Comparison of ENCODE assay signal across 27 cellular contexts in genomic region chr11:73405146-73405510, GRCh38.
"Had no signal": no experiment of that assay in that cellular context is flagged by ENCODE, and none has a peak within 500 bp of the region (broad histone marks: within the 10 kb centered on the region; RNA-seq: fewer than 3 reads in every experiment).

No MANE protein-coding gene starts in this region.

- H3K4me3 ChIP-seq: ascending aorta, cardiac muscle cell, K562, Peyer's patch, SJSA1 had no signal

- ATAC-seq: activated CD8-positive, alpha-beta T cell treated with anti-CD3 and anti-CD28 coated beads for 36 hours; activated T-cell treated with anti-CD3 and anti-CD28 coated beads, Interleukin-2, amount 50 U/mL, for 72 hours; activated T-helper 17 cell treated with anti-CD3 and anti-CD28 coated beads, Interleukin-2, amount 50 U/mL, for 72 hours; K562 had no signal

- H3K9me3 ChIP-seq: ascending aorta, Peyer's patch, SJSA1, SK-N-SH had no signal

- H3K4me1 Mint-ChIP-seq: activated CD4-positive, alpha-beta T cell treated with anti-CD3 and anti-CD28 coated beads, Interleukin-2, amount 10 ng/mL, durations not matched to agents 24 days and 14 days; activated T-helper 17 cell treated with anti-CD3 and anti-CD28 coated beads, Interleukin-2, amount 50 U/mL, for 72 hours had no signal

- H3K4me1 ChIP-seq: ascending aorta, Peyer's patch, SJSA1 had no signal

- H3K4me3 Mint-ChIP-seq: activated CD4-positive, alpha-beta T cell treated with anti-CD3 and anti-CD28 coated beads, Interleukin-2, amount 10 ng/mL, durations not matched to agents 24 days and 14 days; activated CD8-positive, alpha-beta T cell treated with anti-CD3 and anti-CD28 coated beads for 36 hours; activated naive CD8-positive, alpha-beta T cell treated with anti-CD3 and anti-CD28 coated beads for 36 hours; activated T-cell treated with anti-CD3 and anti-CD28 coated beads, Interleukin-2, amount 50 U/mL, for 72 hours; activated T-helper 17 cell treated with anti-CD3 and anti-CD28 coated beads, Interleukin-2, amount 50 U/mL, for 72 hours; T-helper 2 cell treated with Interferon-gamma antibody and Interleukin-4, amounts not matched to agents 5 μg/mL and 100 μg/mL, for 36 hours had no signal

- H3K27me3 ChIP-seq: ascending aorta, cardiac muscle cell, Peyer's patch, SJSA1 had no signal

- H3K27ac ChIP-seq: ascending aorta, cardiac muscle cell, Peyer's patch, SJSA1 had no signal

- H3K27me3 Mint-ChIP-seq: activated CD4-positive, alpha-beta T cell treated with anti-CD3 and anti-CD28 coated beads, Interleukin-2, amount 10 ng/mL, durations not matched to agents 24 days and 14 days; activated CD8-positive, alpha-beta T cell treated with anti-CD3 and anti-CD28 coated beads for 36 hours; activated naive CD8-positive, alpha-beta T cell treated with anti-CD3 and anti-CD28 coated beads for 36 hours; activated T-helper 17 cell treated with anti-CD3 and anti-CD28 coated beads, Interleukin-2, amount 50 U/mL, for 72 hours had no signal

- DNase-seq: activated CD4-positive, alpha-beta T cell treated with anti-CD3 and anti-CD28 coated beads, Interleukin-2, amount 10 ng/mL, durations not matched to agents 24 days and 14 days; activated CD8-positive, alpha-beta T cell treated with anti-CD3 and anti-CD28 coated beads for 36 hours; activated effector memory CD4-positive, alpha-beta T cell treated with anti-CD3 and anti-CD28 coated beads, Interleukin-2, amount 50 U/mL, for 16 hours; activated naive CD4-positive, alpha-beta T cell; activated naive CD4-positive, alpha-beta T cell treated with anti-CD3 and anti-CD28 coated beads, Interleukin-2, amount 50 U/mL, for 16 hours; activated naive CD8-positive, alpha-beta T cell treated with anti-CD3 and anti-CD28 coated beads for 36 hours; activated T-cell treated with anti-CD3 and anti-CD28 coated beads, Interleukin-2, amount 50 U/mL, for 1 hour; activated T-cell treated with anti-CD3 and anti-CD28 coated beads, Interleukin-2, amount 50 U/mL, for 72 hours; amniotic stem cell; NCI-H1092 treated with DMSO at 0.1 percent for 48 hours; NCI-H1417; NCI-H146; NCI-H187 treated with DMSO at 0.1 percent for 48 hours; NCI-H2081; NCI-H2171 treated with DMSO at 0.1 percent for 48 hours; NCI-H2227 treated with DMSO at 0.1 percent for 48 hours; NCI-H524 treated with DMSO at 0.1 percent for 48 hours; Peyer's patch; RPMI8226; SHP77 treated with DMSO at 0.1 percent for 48 hours; SK-N-SH had no signal

- H3K27ac Mint-ChIP-seq: activated CD4-positive, alpha-beta T cell treated with anti-CD3 and anti-CD28 coated beads, Interleukin-2, amount 10 ng/mL, durations not matched to agents 24 days and 14 days; activated CD8-positive, alpha-beta T cell treated with anti-CD3 and anti-CD28 coated beads for 36 hours; activated naive CD8-positive, alpha-beta T cell treated with anti-CD3 and anti-CD28 coated beads for 36 hours; activated T-cell treated with anti-CD3 and anti-CD28 coated beads, Interleukin-2, amount 50 U/mL, for 72 hours; activated T-helper 17 cell treated with anti-CD3 and anti-CD28 coated beads, Interleukin-2, amount 50 U/mL, for 72 hours; T-helper 2 cell treated with Interferon-gamma antibody and Interleukin-4, amounts not matched to agents 5 μg/mL and 100 μg/mL, for 36 hours had no signal

- H3K9me2 ChIP-seq: SK-N-SH had no signal

- H3K4me2 ChIP-seq: SK-N-SH had no signal

- H3K9me3 Mint-ChIP-seq: activated CD4-positive, alpha-beta T cell treated with anti-CD3 and anti-CD28 coated beads, Interleukin-2, amount 10 ng/mL, durations not matched to agents 24 days and 14 days; activated CD8-positive, alpha-beta T cell treated with anti-CD3 and anti-CD28 coated beads for 36 hours; activated naive CD8-positive, alpha-beta T cell treated with anti-CD3 and anti-CD28 coated beads for 36 hours; activated T-cell treated with anti-CD3 and anti-CD28 coated beads, Interleukin-2, amount 50 U/mL, for 72 hours; activated T-helper 17 cell treated with anti-CD3 and anti-CD28 coated beads, Interleukin-2, amount 50 U/mL, for 72 hours; T-helper 2 cell treated with Interferon-gamma antibody and Interleukin-4, amounts not matched to agents 5 μg/mL and 100 μg/mL, for 36 hours had no signal
